16 cellular contexts compared by ENCODE assay signal in the genomic region with DNA sequence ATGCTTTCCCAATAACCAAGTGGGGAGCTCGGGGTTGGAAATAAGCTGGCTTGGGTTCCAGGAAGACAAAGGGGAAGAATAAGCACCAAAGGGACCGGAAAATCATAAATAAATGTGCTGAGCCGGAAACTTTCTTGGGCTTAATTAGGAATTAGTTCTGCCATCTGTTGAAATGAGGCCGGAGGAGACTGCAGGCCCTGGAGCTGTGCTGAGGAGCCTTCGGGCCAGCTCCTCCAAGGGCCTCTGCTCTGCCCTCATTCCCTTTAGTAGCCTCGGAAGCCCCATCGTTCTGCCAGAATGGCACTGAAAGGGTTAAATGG. TPM values are rescaled to one million over a fixed set of nuclear protein-coding genes. Genes with fewer than 3 reads are reported as not detected.
DNase-seq lines count a peak whose midpoint lies in the region; ATAC-seq and TF ChIP-seq lines count a peak whose summit lies in the region.
"Had no signal": no experiment of that assay in that cellular context is flagged by ENCODE, and none has a peak within 500 bp of the region (broad histone marks: within the 10 kb centered on the region; RNA-seq: fewer than 3 reads in every experiment).

No MANE protein-coding gene starts in this region.

- ATAC-seq in heart left ventricle, result peak in 1 of 4 donors; percentile 3
- no peak for ATAC-seq in activated CD4-positive, CD25-positive, alpha-beta regulatory T cell treated with anti-CD3 and anti-CD28 coated beads, Interleukin-2, amount 50 U/mL, for 24 hours
- no peak for ATAC-seq in GM21717 (IDR thresholded peaks at IDR 0.05; ENCODE audit: unreplicated experiment)
- ATAC-seq: HCT116 had no signal

- DNase-seq in heart left ventricle (no peak), right atrium auricular region (ENCODE audit: low spot score) (no peak), epidermal melanocyte (ENCODE audit: insufficient read length, low spot score) (peak; percentile 38), smooth muscle cell (lab: John Stamatoyannopoulos, UW; ENCODE audit: unreplicated experiment) (no peak)
- DNase-seq: GM23248; Karpas-422; NCI-H1417 treated with DMSO at 0.1 percent for 48 hours; NCI-H2029; NCI-H524 treated with DMSO at 0.1 percent for 48 hours; NK-92 treated with Interleukin-12 subunit alpha and Interleukin-12 subunit beta, amount 100 ng/mL, for 24 hours had no signal

- H3K4me1 ChIP-seq in heart left ventricle, result peaks cover 0 to 11% (median 0%) of the 10 kb centered on the region in 12 donors
- peaks cover 0 to 19% of the 10 kb centered on the region in 2 donors for H3K4me1 ChIP-seq in right atrium auricular region
- peaks cover 3% of the 10 kb centered on the region for H3K4me1 ChIP-seq in rectal smooth muscle tissue (ENCODE audit: control insufficient read depth, insufficient read depth, low read length)
- no peaks in the 10 kb centered on the region for H3K4me1 ChIP-seq in smooth muscle cell (ENCODE audit: low read depth)

- H3K36me3 ChIP-seq in heart left ventricle (peaks cover 0 to 42% (median 8%) of the 10 kb centered on the region in 9 donors), right atrium auricular region (no peaks in the 10 kb centered on the region), rectal smooth muscle tissue (ENCODE audit: control insufficient read depth, insufficient read depth, low read length) (no peaks in the 10 kb centered on the region), smooth muscle cell (ENCODE audit: low read depth) (no peaks in the 10 kb centered on the region)

- H3K4me3 ChIP-seq in heart left ventricle, result no peak overlapping the region
- H3K4me3 ChIP-seq in right atrium auricular region, result no peak overlapping the region
- no peak overlapping the region for H3K4me3 ChIP-seq in rectal smooth muscle tissue (ENCODE audit: low read length)
- H3K4me3 ChIP-seq in smooth muscle cell, result no peak overlapping the region
- H3K4me3 ChIP-seq: GM23248 had no signal

- H3K27ac ChIP-seq in heart left ventricle (peak overlapping the region in 8 of 12 donors; percentile 24 to 74 (median 57)), right atrium auricular region (peak overlapping the region in 1 of 2 donors; percentile 24), rectal smooth muscle tissue (ENCODE audit: low read depth, low read length) (peak overlapping the region; percentile 14), smooth muscle cell (ENCODE audit: low read depth) (no peak overlapping the region)
- H3K27ac ChIP-seq: GM23248 had no signal

- TF ChIP-seq CTCF in heart left ventricle (IDR thresholded peaks at IDR 0.05) (no peak), right atrium auricular region (IDR thresholded peaks at IDR 0.05) (no peak), smooth muscle cell (IDR thresholded peaks at IDR 0.05; ENCODE audit: borderline replicate concordance, insufficient read depth, poor library complexity, severe bottlenecking) (no peak)

- H3K27me3 ChIP-seq in heart left ventricle, result no peaks in the 10 kb centered on the region
- H3K27me3 ChIP-seq in right atrium auricular region, result no peaks in the 10 kb centered on the region
- no peaks in the 10 kb centered on the region for H3K27me3 ChIP-seq in rectal smooth muscle tissue (ENCODE audit: control insufficient read depth, insufficient read depth, low read length)
- no peaks in the 10 kb centered on the region for H3K27me3 ChIP-seq in smooth muscle cell (ENCODE audit: low read depth)

- H3F3A ChIP-seq in smooth muscle cell (ENCODE audit: low read depth), result no peaks in the 10 kb centered on the region

- H3K79me2 ChIP-seq in smooth muscle cell (ENCODE audit: low read depth), result no peaks in the 10 kb centered on the region

- 75 to 80% (median 77%) methylated on average over 7 of the region's 7 CpGs for WGBS in heart left ventricle, 4 donors
- WGBS in smooth muscle cell (ENCODE audit: low lambda C conversion rate), result 97% methylated on average over 7 of the region's 7 CpGs

- no peak overlapping the region for H2AFZ ChIP-seq in smooth muscle cell (ENCODE audit: low read depth)
- H2AFZ ChIP-seq: GM23248 had no signal

- intact Hi-C loops in heart left ventricle (cut with DNase I), result no loop called here

- H3K9ac ChIP-seq in rectal smooth muscle tissue (ENCODE audit: low read length), result no peak overlapping the region
- no peak overlapping the region for H3K9ac ChIP-seq in smooth muscle cell (ENCODE audit: low read depth)
- H3K9ac ChIP-seq: GM23248 had no signal

- H3K4me2 ChIP-seq in smooth muscle cell, result no peak overlapping the region

- H4K20me1 ChIP-seq in smooth muscle cell (ENCODE audit: low read depth), result peaks cover 14% of the 10 kb centered on the region

- H3K9me3 ChIP-seq in heart left ventricle (no peaks in the 10 kb centered on the region), right atrium auricular region (no peaks in the 10 kb centered on the region), smooth muscle cell (replicated peaks; ENCODE audit: low read depth) (no peaks in the 10 kb centered on the region)

- TF ChIP-seq POLR2A in heart left ventricle (IDR thresholded peaks at IDR 0.05), result no peak

RNA-seq across cellular contexts. Expression of a gene that starts 36.5 kb away (rescaled TPM):
- 1 to 10 TPM in 2 of 9 donors, under 1 TPM in 7; 0.09 to 3.1 (median 0.45) TPM for total RNA-seq in heart left ventricle
- polyA plus RNA-seq in heart left ventricle, result under 1 TPM; 0.23 to 0.25 TPM
- total RNA-seq in right atrium auricular region, result 10 to 100 TPM; 27.6 to 34.4 TPM
- total RNA-seq in smooth muscle cell, result 0.13 TPM in 2 replicates
- 0.30 and 0.32 TPM in 2 replicates for polyA plus RNA-seq in smooth muscle cell
- total RNA-seq: B cell, GM23248 had no signal
- polyA plus RNA-seq: CD4-positive, alpha-beta memory T cell; GM23248 had no signal

RNA-seq across cellular contexts. Expression of a gene that starts 47.0 kb away (rescaled TPM):
- total RNA-seq in heart left ventricle (10 to 100 TPM in 7 of 9 donors, 1 to 10 TPM in 2; 7.9 to 22.9 (median 17.1) TPM), right atrium auricular region (10 to 100 TPM; 16.2 to 18.7 TPM), smooth muscle cell (21.4 and 23.5 TPM in 2 replicates)
- polyA plus RNA-seq in heart left ventricle (10 to 100 TPM; 18.2 to 36.6 TPM), smooth muscle cell (42.5 and 48.3 TPM in 2 replicates)

RNA-seq across cellular contexts. Expression of a gene that starts 49.7 kb away (rescaled TPM):
- total RNA-seq in heart left ventricle, result 1 to 10 TPM; 2.5 to 8.7 (median 4.7) TPM
- polyA plus RNA-seq in heart left ventricle, result 1 to 10 TPM; 3.7 to 5.5 TPM
- 1 to 10 TPM; 4.1 to 7.9 TPM for total RNA-seq in right atrium auricular region
- total RNA-seq in smooth muscle cell, result 5.6 and 10.4 TPM in 2 replicates
- 18.7 and 22.1 TPM in 2 replicates for polyA plus RNA-seq in smooth muscle cell

Comparison
In these comparisons a context has a peak if more than half of its experiments do, and no peak if none do; other contexts are left out.
1. RNA of a gene that starts 36.5 kb away (total RNA-seq): 27.6 to 34.4 TPM in right atrium auricular region; 0.09 to 3.1 TPM in heart left ventricle and 0.13 TPM in smooth muscle cell; every median in the first group is over 4 times any median in the second.